Comparison of ENCODE assay signal across 8 cellular contexts in genomic region chr19:38387550-38388309, GRCh38. TPM values are rescaled to one million over a fixed set of nuclear protein-coding genes. Genes with fewer than 3 reads are reported as not detected.
DNase-seq lines count a peak whose midpoint lies in the region; ATAC-seq and TF ChIP-seq lines count a peak whose summit lies in the region.

A gene with protein sequence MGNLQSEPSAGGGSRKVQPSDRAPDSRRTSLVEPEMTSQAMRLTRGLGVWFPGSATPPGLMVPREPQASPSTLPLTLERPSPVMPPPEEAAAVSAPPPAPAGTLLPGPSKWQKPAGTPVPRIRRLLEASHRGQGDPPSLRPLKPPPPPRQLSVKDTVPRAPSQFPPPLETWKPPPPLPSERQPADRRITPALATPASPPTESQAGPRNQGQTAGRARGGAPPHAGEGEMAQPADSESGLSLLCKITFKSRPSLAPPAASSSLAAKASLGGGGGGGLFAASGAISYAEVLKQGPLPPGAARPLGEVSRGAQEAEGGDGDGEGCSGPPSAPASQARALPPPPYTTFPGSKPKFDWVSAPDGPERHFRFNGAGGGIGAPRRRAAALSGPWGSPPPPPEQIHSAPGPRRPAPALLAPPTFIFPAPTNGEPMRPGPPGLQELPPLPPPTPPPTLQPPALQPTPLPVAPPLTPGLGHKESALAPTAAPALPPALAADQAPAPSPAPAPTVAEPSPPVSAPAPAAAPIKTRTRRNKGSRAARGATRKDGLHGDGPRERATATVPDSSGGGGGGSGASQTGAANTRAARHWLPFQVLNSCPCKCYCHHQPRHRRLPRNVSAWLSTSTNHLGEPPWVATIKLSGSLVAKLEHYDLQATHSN (minus strand): TSS chr19:38388034. CDS start chr19:38387261, 773 bp downstream.

- H3K27me3 Mint-ChIP-seq in activated CD4-positive, alpha-beta memory T cell treated with anti-CD3 and anti-CD28 coated beads for 36 hours: peaks cover 3% of the 10 kb centered on the region

- intact Hi-C loops in activated CD4-positive, alpha-beta memory T cell treated with anti-CD3 and anti-CD28 coated beads for 36 hours (cut with micrococcal nuclease): loop anchor here (1.0 to 5.0 kb wide), 5 partner anchors 13 to 125 kb away; partner anchors contain the start of genes KCNK6, PSMD8, RASGRP4 and SPINT2

- H3K27ac Mint-ChIP-seq in activated CD4-positive, alpha-beta memory T cell treated with anti-CD3 and anti-CD28 coated beads for 36 hours: peak within 1 kb of the TSS; percentile 69

- H3K4me3 Mint-ChIP-seq in activated CD4-positive, alpha-beta memory T cell treated with anti-CD3 and anti-CD28 coated beads for 36 hours: peak within 1 kb of the TSS; percentile 78

- CTCF ChIA-PET in activated CD4-positive, alpha-beta memory T cell treated with anti-CD3 and anti-CD28 coated beads for 36 hours (lab: Charles Lee): interaction anchor here (0.7 to 4.1 kb wide), 6 partner anchors 12 to 542 kb away, joined by 3 to 33 read pairs (median 6); partner anchors contain the start of genes FAM98C, MRPS12, PSMD8 and SARS2

- H3K9me3 Mint-ChIP-seq in activated CD4-positive, alpha-beta memory T cell treated with anti-CD3 and anti-CD28 coated beads for 36 hours: no peaks in the 10 kb centered on the region

- 3% methylated on average over 50 of the region's 50 CpGs for WGBS in liver

- H3K9me3 ChIP-seq in duodenal mucosa (ENCODE audit: control insufficient read depth in 1 of 2, low read length in 2 of 2) (no peaks in the 10 kb centered on the region), liver (ENCODE audit: control insufficient read depth in 4 of 4, low read length in 3 of 4) (no peaks in the 10 kb centered on the region)

- no peak for TF ChIP-seq CTCF in liver (IDR thresholded peaks at IDR 0.05; ENCODE audit: low read depth, low read length, missing input control)

- peaks cover 25% of the 10 kb centered on the region for H3K4me1 Mint-ChIP-seq in activated CD4-positive, alpha-beta memory T cell treated with anti-CD3 and anti-CD28 coated beads for 36 hours (ENCODE audit: low read depth)

- H3K27ac ChIP-seq in duodenal mucosa (ENCODE audit: low read depth, low read length) (peak within 1 kb of the TSS; percentile 82), liver (ENCODE audit: low read depth in 1 of 2, low read length in 2 of 2) (no peak within 1 kb of the TSS)

- no peak for TF ChIP-seq RAD21 in liver (IDR thresholded peaks at IDR 0.05)

- H3K36me3 ChIP-seq in duodenal mucosa (ENCODE audit: control insufficient read depth in 1 of 2, insufficient read depth in 2 of 2, low read length in 2 of 2) (peaks cover 4 to 20% of the 10 kb centered on the region in 2 donors), liver (ENCODE audit: control insufficient read depth in 4 of 4, insufficient read depth in 3 of 4, low read depth in 1 of 4, low read length in 3 of 4) (peaks cover 0 to 14% (median 6%) of the 10 kb centered on the region in 4 donors)

- ATAC-seq in HG03280 (IDR thresholded peaks at IDR 0.05; ENCODE audit: unreplicated experiment) (peak; percentile 46), HG02981 (IDR thresholded peaks at IDR 0.05; ENCODE audit: unreplicated experiment) (no peak)

- POLR2A ChIA-PET in activated CD4-positive, alpha-beta memory T cell treated with anti-CD3 and anti-CD28 coated beads for 36 hours (lab: Charles Lee): interaction anchor here (0.6 to 3.0 kb wide), 5 partner anchors 8 to 476 kb away, joined by 3 to 28 read pairs (median 4); partner anchors contain the start of gene PSMD8

- H3K4me1 ChIP-seq in duodenal mucosa (ENCODE audit: control insufficient read depth in 1 of 2, insufficient read depth in 2 of 2, low read length in 2 of 2) (peaks cover 0 to 29% of the 10 kb centered on the region in 2 donors), liver (ENCODE audit: control insufficient read depth in 4 of 4, insufficient read depth in 4 of 4, low read length in 3 of 4) (peaks cover 7 to 23% (median 16%) of the 10 kb centered on the region in 4 donors)

- H3K27me3 ChIP-seq in duodenal mucosa (ENCODE audit: control insufficient read depth in 1 of 2, insufficient read depth in 2 of 2, low read length in 2 of 2) (peaks cover 0 to 10% of the 10 kb centered on the region in 2 donors), liver (ENCODE audit: control insufficient read depth in 4 of 4, insufficient read depth in 4 of 4, low read length in 3 of 4) (no peaks in the 10 kb centered on the region)

- peak; percentile 84 for DNase-seq in DMS53 treated with DMSO at 0.1 percent for 48 hours (lab: John Stamatoyannopoulos, UW; ENCODE audit: unreplicated experiment)
- peak; percentile 94 for DNase-seq in NCI-H69 (lab: John Stamatoyannopoulos, UW)
- peak; percentile 92 for DNase-seq in activated CD4-positive, alpha-beta memory T cell treated with anti-CD3 and anti-CD28 coated beads for 36 hours
- DNase-seq in stimulated activated CD4-positive, alpha-beta T cell treated with anti-CD3 and anti-CD28 coated beads, Interleukin-2, amount 100 ng/mL, for 4 hours (ENCODE audit: low read depth): peak; percentile 72

- H3K36me3 Mint-ChIP-seq in activated CD4-positive, alpha-beta memory T cell treated with anti-CD3 and anti-CD28 coated beads for 36 hours: peaks cover 25% of the 10 kb centered on the region

- H3K4me3 ChIP-seq in duodenal mucosa (ENCODE audit: low read depth in 1 of 2, low read length in 2 of 2): peak within 1 kb of the TSS; percentile 66 to 74
- peak within 1 kb of the TSS in 2 of 3 donors; percentile 4 to 40 for H3K4me3 ChIP-seq in liver (ENCODE audit: low read depth in 1 of 3, low read length in 3 of 3)

- peak within 1 kb of the TSS; percentile 43 to 59 for H3K9ac ChIP-seq in duodenal mucosa (ENCODE audit: low read depth in 1 of 2, low read length in 2 of 2)
- H3K9ac ChIP-seq in liver (ENCODE audit: low read depth in 1 of 2, low read length in 2 of 2): no peak within 1 kb of the TSS

TF ChIP-seq in liver, 16 proteins besides CTCF, POLR2A, EP300 and RAD21:
- TF ChIP-seq, protein P1, sequence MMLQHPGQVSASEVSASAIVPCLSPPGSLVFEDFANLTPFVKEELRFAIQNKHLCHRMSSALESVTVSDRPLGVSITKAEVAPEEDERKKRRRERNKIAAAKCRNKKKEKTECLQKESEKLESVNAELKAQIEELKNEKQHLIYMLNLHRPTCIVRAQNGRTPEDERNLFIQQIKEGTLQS (IDR thresholded peaks at IDR 0.05): no peak
- TF ChIP-seq HNF4G (IDR thresholded peaks at IDR 0.05) (no peak), GABPA (IDR thresholded peaks at IDR 0.05 in 1 of 2, conservative IDR thresholded peaks at IDR 0.05 in 1 of 2) (no peak), NR2F2 (IDR thresholded peaks at IDR 0.05) (no peak), RXRA (IDR thresholded peaks at IDR 0.05) (no peak), EGR1 (IDR thresholded peaks at IDR 0.05; ENCODE audit: low read depth in 2 of 2) (no peak), REST (IDR thresholded peaks at IDR 0.05) (no peak), JUND (IDR thresholded peaks at IDR 0.05) (no peak), FOXA2 (IDR thresholded peaks at IDR 0.05) (no peak), SP1 (IDR thresholded peaks at IDR 0.05) (no peak)
- TF ChIP-seq, protein P2, sequence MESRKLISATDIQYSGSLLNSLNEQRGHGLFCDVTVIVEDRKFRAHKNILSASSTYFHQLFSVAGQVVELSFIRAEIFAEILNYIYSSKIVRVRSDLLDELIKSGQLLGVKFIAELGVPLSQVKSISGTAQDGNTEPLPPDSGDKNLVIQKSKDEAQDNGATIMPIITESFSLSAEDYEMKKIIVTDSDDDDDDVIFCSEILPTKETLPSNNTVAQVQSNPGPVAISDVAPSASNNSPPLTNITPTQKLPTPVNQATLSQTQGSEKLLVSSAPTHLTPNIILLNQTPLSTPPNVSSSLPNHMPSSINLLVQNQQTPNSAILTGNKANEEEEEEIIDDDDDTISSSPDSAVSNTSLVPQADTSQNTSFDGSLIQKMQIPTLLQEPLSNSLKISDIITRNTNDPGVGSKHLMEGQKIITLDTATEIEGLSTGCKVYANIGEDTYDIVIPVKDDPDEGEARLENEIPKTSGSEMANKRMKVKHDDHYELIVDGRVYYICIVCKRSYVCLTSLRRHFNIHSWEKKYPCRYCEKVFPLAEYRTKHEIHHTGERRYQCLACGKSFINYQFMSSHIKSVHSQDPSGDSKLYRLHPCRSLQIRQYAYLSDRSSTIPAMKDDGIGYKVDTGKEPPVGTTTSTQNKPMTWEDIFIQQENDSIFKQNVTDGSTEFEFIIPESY (IDR thresholded peaks at IDR 0.05): no peak
- TF ChIP-seq, protein P3, sequence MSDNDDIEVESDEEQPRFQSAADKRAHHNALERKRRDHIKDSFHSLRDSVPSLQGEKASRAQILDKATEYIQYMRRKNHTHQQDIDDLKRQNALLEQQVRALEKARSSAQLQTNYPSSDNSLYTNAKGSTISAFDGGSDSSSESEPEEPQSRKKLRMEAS (IDR thresholded peaks at IDR 0.05): no peak

RNA-seq across cellular contexts. Expression of the gene that starts here (rescaled TPM):
- 1 to 10 TPM in 1 of 2 experiments, under 1 TPM in 1; 0.41 to 1.2 TPM for total RNA-seq in activated CD4-positive, alpha-beta memory T cell treated with anti-CD3 and anti-CD28 coated beads for 36 hours
- not detected for total RNA-seq in liver
- polyA plus RNA-seq in liver: not detected

Comparison
In these comparisons a context has a peak if more than half of its experiments do, and no peak if none do; other contexts are left out.
1. H3K9ac ChIP-seq: peak in duodenal mucosa (2 of 2); none in liver (0 of 2).
2. Peak in every context shown above with its lines, with median percentiles within 50 percentile points of each other: DNase-seq.